In genomic region chr12:97701901-97702300, GRCh38 we compare ENCODE assay signal across 1 cellular context.
TF ChIP-seq lines count a peak whose summit lies in the region.

No MANE protein-coding gene starts in this region.

TF ChIP-seq in H1, 55 proteins besides CTCF, POLR2A, EP300 and RAD21 (continued from another document):
- no peak for TF ChIP-seq HDAC6 (IDR thresholded peaks at IDR 0.05; ENCODE audit: low read depth, low read length)
